29 cellular contexts compared by ENCODE assay signal in genomic region chr10:123517901-123518300, GRCh38.
"Had no signal": no experiment of that assay in that cellular context is flagged by ENCODE, and none has a peak within 500 bp of the region (broad histone marks: within the 10 kb centered on the region; RNA-seq: fewer than 3 reads in every experiment).

No MANE protein-coding gene starts in this region.

- H3K4me3 ChIP-seq: adrenal gland, body of pancreas, breast epithelium, Peyer's patch, SJSA1 had no signal

- H3K27me3 ChIP-seq: body of pancreas, breast epithelium, Peyer's patch, SJSA1 had no signal

- H3K4me1 ChIP-seq: adrenal gland, body of pancreas, breast epithelium, Peyer's patch, SJSA1 had no signal

- H3K36me3 ChIP-seq: adrenal gland, breast epithelium, Peyer's patch, SJSA1 had no signal

- ATAC-seq: activated CD8-positive, alpha-beta T cell treated with anti-CD3 and anti-CD28 coated beads for 36 hours; activated naive CD4-positive, alpha-beta T cell treated with anti-CD3 and anti-CD28 coated beads, Interleukin-2, amount 50 U/mL, for 72 hours; activated T-cell treated with anti-CD3 and anti-CD28 coated beads, Interleukin-2, amount 50 U/mL, for 72 hours; activated T-helper 17 cell treated with anti-CD3 and anti-CD28 coated beads, Interleukin-2, amount 50 U/mL, for 72 hours; body of pancreas; PC-3 had no signal

- H3K9ac ChIP-seq: SK-N-SH had no signal

- DNase-seq: activated CD4-positive, alpha-beta T cell treated with anti-CD3 and anti-CD28 coated beads, Interleukin-2, amount 10 ng/mL, durations not matched to agents 24 days and 14 days; activated CD4-positive, alpha-beta T cell treated with anti-CD3 and anti-CD28 coated beads, Interleukin-2, amount 50 U/mL, for 4 hours; activated CD8-positive, alpha-beta T cell treated with anti-CD3 and anti-CD28 coated beads for 36 hours; activated gamma-delta T cell treated with Interleukin-2 at 50 U/mL for 16 hours; activated naive CD4-positive, alpha-beta T cell treated with anti-CD3 and anti-CD28 coated beads for 36 hours; activated T-cell treated with anti-CD3 and anti-CD28 coated beads, Interleukin-2, amount 50 U/mL, for 1 hour; activated T-cell treated with anti-CD3 and anti-CD28 coated beads, Interleukin-2, amount 50 U/mL, for 72 hours; body of pancreas; caudate nucleus; Karpas-422; KBM-7; NCI-H1105 treated with DMSO at 0.1 percent for 48 hours; NCI-H1436; NCI-H1694 treated with DMSO at 0.1 percent for 48 hours; NCI-H2029; NCI-H345; NCI-H524 treated with DMSO at 0.1 percent for 48 hours; Peyer's patch; RPMI8226; SHP77 treated with DMSO at 0.1 percent for 48 hours; SK-N-SH had no signal

- H3K27ac ChIP-seq: adrenal gland, body of pancreas, breast epithelium, Peyer's patch, SJSA1 had no signal

- H3K4me1 Mint-ChIP-seq: activated CD4-positive, alpha-beta T cell treated with anti-CD3 and anti-CD28 coated beads, Interleukin-2, amount 10 ng/mL, durations not matched to agents 24 days and 14 days; activated T-helper 17 cell treated with anti-CD3 and anti-CD28 coated beads, Interleukin-2, amount 50 U/mL, for 72 hours had no signal

- H3K27ac Mint-ChIP-seq: activated CD4-positive, alpha-beta T cell treated with anti-CD3 and anti-CD28 coated beads, Interleukin-2, amount 10 ng/mL, durations not matched to agents 24 days and 14 days; activated CD8-positive, alpha-beta T cell treated with anti-CD3 and anti-CD28 coated beads for 36 hours; activated naive CD4-positive, alpha-beta T cell treated with anti-CD3 and anti-CD28 coated beads for 36 hours; activated naive CD4-positive, alpha-beta T cell treated with anti-CD3 and anti-CD28 coated beads, Interleukin-2, amount 50 U/mL, for 72 hours; activated T-cell treated with anti-CD3 and anti-CD28 coated beads, Interleukin-2, amount 50 U/mL, for 72 hours; activated T-helper 17 cell treated with anti-CD3 and anti-CD28 coated beads, Interleukin-2, amount 50 U/mL, for 72 hours; T-helper 1 cell treated with Interleukin-12 subunit alpha and Interleukin-12 subunit beta and Interleukin-4 antibody, amounts not matched to agents 30 μg/mL and 1 μg/mL, for 36 hours; T-helper 2 cell treated with Interferon-gamma antibody and Interleukin-4, amounts not matched to agents 5 μg/mL and 100 μg/mL, for 36 hours had no signal

- H3K4me3 Mint-ChIP-seq: activated CD4-positive, alpha-beta T cell treated with anti-CD3 and anti-CD28 coated beads, Interleukin-2, amount 10 ng/mL, durations not matched to agents 24 days and 14 days; activated CD8-positive, alpha-beta T cell treated with anti-CD3 and anti-CD28 coated beads for 36 hours; activated naive CD4-positive, alpha-beta T cell treated with anti-CD3 and anti-CD28 coated beads for 36 hours; activated T-cell treated with anti-CD3 and anti-CD28 coated beads, Interleukin-2, amount 50 U/mL, for 72 hours; activated T-helper 17 cell treated with anti-CD3 and anti-CD28 coated beads, Interleukin-2, amount 50 U/mL, for 72 hours; T-helper 1 cell treated with Interleukin-12 subunit alpha and Interleukin-12 subunit beta and Interleukin-4 antibody, amounts not matched to agents 30 μg/mL and 1 μg/mL, for 36 hours; T-helper 2 cell treated with Interferon-gamma antibody and Interleukin-4, amounts not matched to agents 5 μg/mL and 100 μg/mL, for 36 hours had no signal

- H3K9me3 ChIP-seq: adrenal gland, body of pancreas, breast epithelium, Peyer's patch, SJSA1, SK-N-SH had no signal

- H3K9me3 Mint-ChIP-seq: activated CD4-positive, alpha-beta T cell treated with anti-CD3 and anti-CD28 coated beads, Interleukin-2, amount 10 ng/mL, durations not matched to agents 24 days and 14 days; activated CD8-positive, alpha-beta T cell treated with anti-CD3 and anti-CD28 coated beads for 36 hours; activated naive CD4-positive, alpha-beta T cell treated with anti-CD3 and anti-CD28 coated beads for 36 hours; activated naive CD4-positive, alpha-beta T cell treated with anti-CD3 and anti-CD28 coated beads, Interleukin-2, amount 50 U/mL, for 72 hours; activated T-cell treated with anti-CD3 and anti-CD28 coated beads, Interleukin-2, amount 50 U/mL, for 72 hours; activated T-helper 17 cell treated with anti-CD3 and anti-CD28 coated beads, Interleukin-2, amount 50 U/mL, for 72 hours; T-helper 1 cell treated with Interleukin-12 subunit alpha and Interleukin-12 subunit beta and Interleukin-4 antibody, amounts not matched to agents 30 μg/mL and 1 μg/mL, for 36 hours; T-helper 2 cell treated with Interferon-gamma antibody and Interleukin-4, amounts not matched to agents 5 μg/mL and 100 μg/mL, for 36 hours had no signal

- H3K36me3 Mint-ChIP-seq: activated naive CD4-positive, alpha-beta T cell treated with anti-CD3 and anti-CD28 coated beads, Interleukin-2, amount 50 U/mL, for 72 hours had no signal
